ENCODE assay signal across 14 cellular contexts in the genomic region with DNA sequence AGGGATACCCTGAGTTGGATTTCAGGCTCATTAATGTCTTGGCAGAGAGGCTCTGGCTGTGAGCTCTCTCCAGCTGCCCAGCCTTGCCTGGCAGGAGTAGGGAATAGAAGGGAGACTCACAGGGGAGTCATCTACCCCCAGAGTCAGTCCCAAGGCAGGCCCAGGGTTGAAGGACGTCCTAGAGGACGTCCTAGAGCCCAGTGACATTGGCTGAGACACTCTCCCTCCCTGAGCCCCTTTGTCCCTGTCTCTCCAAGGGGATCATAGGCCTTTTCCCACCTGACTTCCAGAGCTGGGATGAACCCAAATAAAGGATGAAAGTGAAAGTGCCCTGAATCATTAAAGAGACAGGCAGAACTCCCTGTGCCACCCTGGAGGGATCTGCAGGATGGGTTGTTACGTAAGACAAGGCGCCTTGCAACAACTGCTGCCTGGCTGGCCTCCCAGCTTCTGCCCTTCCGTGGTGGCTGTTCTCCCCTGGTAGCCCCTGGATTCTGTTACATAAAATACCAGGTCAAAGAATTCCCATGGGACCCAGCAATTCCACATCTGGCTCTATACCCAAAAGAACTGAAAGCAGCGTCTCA. TPM values are rescaled to one million over a fixed set of nuclear protein-coding genes. Genes with fewer than 3 reads are reported as not detected.
DNase-seq lines count a peak whose midpoint lies in the region; ATAC-seq, FAIRE-seq and TF ChIP-seq lines count a peak whose summit lies in the region.
"Had no signal": no experiment of that assay in that cellular context is flagged by ENCODE, and none has a peak within 500 bp of the region (broad histone marks: within the 10 kb centered on the region; RNA-seq: fewer than 3 reads in every experiment).

No MANE protein-coding gene starts in this region.

- DNase-seq in LHCN-M2 (ENCODE audit: low read depth) (peak; percentile 63), amygdala (lab: John Stamatoyannopoulos, UW) (peak in 38 of 56 donors; percentile 18 to 83 (median 54)), keratinocyte (ENCODE audit: low read depth, low spot score) (no peak), smooth muscle cell (lab: John Stamatoyannopoulos, UW; ENCODE audit: unreplicated experiment) (no peak), NCI-H1105 treated with DMSO at 0.1 percent for 48 hours (lab: John Stamatoyannopoulos, UW) (no peak), NCI-H1930 (lab: John Stamatoyannopoulos, UW) (no peak), T-cell (no peak)
- DNase-seq: cerebellar nuclear complex, foreskin melanocyte, NCI-H1048 had no signal

- no peaks in the 10 kb centered on the region for H3K27me3 ChIP-seq in keratinocyte (ENCODE audit: control insufficient read depth, extremely low read depth, insufficient read depth, low read length)
- H3K27me3 ChIP-seq in smooth muscle cell (ENCODE audit: low read depth): no peaks in the 10 kb centered on the region

- H3K27ac Mint-ChIP-seq in T-cell: no peak overlapping the region
- H3K27ac Mint-ChIP-seq: stimulated activated effector memory CD8-positive, alpha-beta T cell treated with anti-CD3 and anti-CD28 coated beads, Interleukin-12 subunit alpha, Interleukin-12 subunit beta, amount 100 ng/mL, for 72 hours had no signal

- peaks cover 0 to 4% (median under 1%) of the 10 kb centered on the region in 3 donors for H3K9me3 Mint-ChIP-seq in T-cell

- H3K9me3 ChIP-seq in keratinocyte (ENCODE audit: control insufficient read depth, low read depth, low read length) (peaks cover 6% of the 10 kb centered on the region), smooth muscle cell (replicated peaks; ENCODE audit: low read depth) (no peaks in the 10 kb centered on the region)

- peaks cover 6% of the 10 kb centered on the region for H3F3A ChIP-seq in smooth muscle cell (ENCODE audit: low read depth)

- CTCF ChIA-PET in T-cell (lab: Charles Lee): no interaction called here

- H3K9me1 ChIP-seq in keratinocyte (ENCODE audit: control insufficient read depth, extremely low read depth, insufficient read depth, low read length): no peaks in the 10 kb centered on the region

- no peak overlapping the region for H3K4me3 Mint-ChIP-seq in T-cell
- H3K4me3 Mint-ChIP-seq: memory B cell; stimulated activated effector memory CD8-positive, alpha-beta T cell treated with anti-CD3 and anti-CD28 coated beads, Interleukin-12 subunit alpha, Interleukin-12 subunit beta, amount 100 ng/mL, for 72 hours had no signal

- H4K20me1 ChIP-seq in keratinocyte (ENCODE audit: control insufficient read depth, extremely low read depth, insufficient read depth, low read length) (no peaks in the 10 kb centered on the region), smooth muscle cell (ENCODE audit: low read depth) (no peaks in the 10 kb centered on the region)

- H3K79me2 ChIP-seq in keratinocyte (ENCODE audit: control insufficient read depth, insufficient read depth, low read length) (no peaks in the 10 kb centered on the region), smooth muscle cell (ENCODE audit: low read depth) (no peaks in the 10 kb centered on the region)

- dilution Hi-C loops in keratinocyte (cut with MboI; ENCODE audit: extremely low pct_ligation_motif_present, low sequenced_read_pairs): no loop called here

- no peaks in the 10 kb centered on the region for H3K36me3 Mint-ChIP-seq in T-cell
- H3K36me3 Mint-ChIP-seq: stimulated activated effector memory CD8-positive, alpha-beta T cell treated with anti-CD3 and anti-CD28 coated beads, Interleukin-12 subunit alpha, Interleukin-12 subunit beta, amount 100 ng/mL, for 72 hours had no signal

- peaks cover 0 to 4% (median 0%) of the 10 kb centered on the region in 3 donors for H3K4me1 Mint-ChIP-seq in T-cell

- H3K27me3 Mint-ChIP-seq in T-cell: peaks cover 11 to 23% of the 10 kb centered on the region in 2 donors
- H3K27me3 Mint-ChIP-seq: memory B cell had no signal

- H3K36me3 ChIP-seq in keratinocyte (ENCODE audit: control insufficient read depth in 2 of 2, extremely low read depth in 1 of 2, insufficient read depth in 2 of 2, low read length in 2 of 2) (no peaks in the 10 kb centered on the region), smooth muscle cell (ENCODE audit: low read depth) (no peaks in the 10 kb centered on the region)

- no peak overlapping the region for H3K4me3 ChIP-seq in keratinocyte (ENCODE audit: control insufficient read depth in 2 of 3, extremely low read depth in 1 of 3, insufficient read depth in 2 of 3, low read depth in 1 of 3, low read length in 3 of 3)
- H3K4me3 ChIP-seq in smooth muscle cell: no peak overlapping the region

- 72% methylated on average over 6 of the region's 6 CpGs for WGBS in smooth muscle cell (ENCODE audit: low lambda C conversion rate)

- peak overlapping the region; percentile 15 for H3K4me2 ChIP-seq in keratinocyte (ENCODE audit: control insufficient read depth, extremely low read depth, insufficient read depth, low read depth, low read length)
- no peak overlapping the region for H3K4me2 ChIP-seq in smooth muscle cell

- TF ChIP-seq CTCF in keratinocyte (optimal IDR thresholded peaks at IDR 0.05 in 1 of 3, IDR thresholded peaks at IDR 0.05 in 1 of 3, conservative IDR thresholded peaks at IDR 0.05 in 1 of 3; ENCODE audit: extremely low read depth in 1 of 3, insufficient read depth in 2 of 3, low read length in 3 of 3) (no peak), smooth muscle cell (IDR thresholded peaks at IDR 0.05; ENCODE audit: borderline replicate concordance, insufficient read depth, poor library complexity, severe bottlenecking) (no peak)

- H3K27ac ChIP-seq in keratinocyte (ENCODE audit: control insufficient read depth, insufficient read depth, low read length) (no peak overlapping the region), smooth muscle cell (ENCODE audit: low read depth) (peak overlapping the region; percentile 61)

- H3K9ac ChIP-seq in keratinocyte (ENCODE audit: control insufficient read depth, extremely low read depth, insufficient read depth, low read length) (no peak overlapping the region), smooth muscle cell (ENCODE audit: low read depth) (no peak overlapping the region)

- peak; percentile 67 for FAIRE-seq in keratinocyte (lab: Jason Lieb, UNC)
- FAIRE-seq: H54 had no signal

- peaks cover 21% of the 10 kb centered on the region for H3K4me1 ChIP-seq in keratinocyte (ENCODE audit: control insufficient read depth, extremely low read depth, insufficient read depth, low read length)
- no peaks in the 10 kb centered on the region for H3K4me1 ChIP-seq in smooth muscle cell (ENCODE audit: low read depth)

- ATAC-seq in GM21619 (IDR thresholded peaks at IDR 0.05; ENCODE audit: unreplicated experiment) (no peak), T-cell (replicated peaks in 1 of 4) (no peak)
- ATAC-seq: stimulated activated effector memory CD8-positive, alpha-beta T cell treated with anti-CD3 and anti-CD28 coated beads, Interleukin-12 subunit alpha, Interleukin-12 subunit beta, amount 100 ng/mL, for 72 hours had no signal

- POLR2A ChIA-PET in T-cell (lab: Charles Lee): no interaction called here

- H2AFZ ChIP-seq in keratinocyte (ENCODE audit: control insufficient read depth, low read length) (no peak overlapping the region), smooth muscle cell (ENCODE audit: low read depth) (no peak overlapping the region)

RNA-seq across cellular contexts. Expression of gene SIRPA, which starts 53.6 kb away (rescaled TPM):
- 7.8 and 7.9 TPM in 2 replicates for total RNA-seq in LHCN-M2 (2014; rRNA removed)
- 45.1 TPM for polyA plus RNA-seq in LHCN-M2 (2012)
- 19.9 to 50.7 TPM (median 23.7 TPM) in 3 replicates for polyA plus RNA-seq in keratinocyte
- polyA plus RNA-seq in keratinocyte (2011; ENCODE audit: low read depth): 14.5 TPM
- 27.2 and 34.1 TPM in 2 replicates for polyA plus RNA-seq in keratinocyte (2011; cell fraction: cytosol; rRNA removed)
- polyA plus RNA-seq in keratinocyte (2011; cell fraction: nucleus; rRNA removed): 64.2 and 79.1 TPM in 2 replicates
- polyA plus RNA-seq in keratinocyte (2012; ENCODE audit: low replicate concordance): 37.4 and 48.9 TPM in 2 replicates
- 23.1 to 84.4 TPM (median 23.5 TPM) in 3 replicates for polyA minus RNA-seq in keratinocyte
- 21.5 TPM for polyA minus RNA-seq in keratinocyte (2011; cell fraction: cytosol; rRNA and poly(A)+ RNA removed)
- polyA minus RNA-seq in keratinocyte (2011; cell fraction: nucleus; rRNA and poly(A)+ RNA removed): 35.0 and 48.7 TPM in 2 replicates
- total RNA-seq in smooth muscle cell: 6.8 and 8.3 TPM in 2 replicates
- 12.3 and 14.5 TPM in 2 replicates for polyA plus RNA-seq in smooth muscle cell
- under 1 TPM in 4 of 5 donors, not detected in 1; 0.15 to 0.72 (median 0.50) TPM for total RNA-seq in T-cell

Comparison
In these comparisons a context has a peak if more than half of its experiments do, and no peak if none do; other contexts are left out.
1. DNase-seq: peak in LHCN-M2 (single experiment) and amygdala (38 of 56); none in keratinocyte (single experiment), smooth muscle cell (single experiment), NCI-H1105 treated with DMSO at 0.1 percent for 48 hours (single experiment), NCI-H1930 (0 of 2) and T-cell (0 of 34).